Comparison of ENCODE assay signal across 1 cellular context in genomic region chr22:17477401-17477833, GRCh38.
TF ChIP-seq lines count a peak whose summit lies in the region.

No MANE protein-coding gene starts in this region.

TF ChIP-seq in HEK293, 187 proteins besides CTCF, POLR2A, EP300 and RAD21 (continued from another document and continues in another):
- no peak for TF ChIP-seq ZNF280C (tag by site-specific recombination; IDR thresholded peaks at IDR 0.05)
- no peak for TF ChIP-seq ZNF394 (tag by site-specific recombination; IDR thresholded peaks at IDR 0.05; ENCODE audit: borderline replicate concordance)
- TF ChIP-seq ZBTB49 (tag by site-specific recombination; IDR thresholded peaks at IDR 0.05; ENCODE audit: low read depth), result no peak
- 0 out of 2 replicates have a peak, but pooled peaks have one; percentile 52 for TF ChIP-seq TRIM28 (IDR thresholded peaks at IDR 0.05; ENCODE audit: borderline replicate concordance, low read length)
- TF ChIP-seq ZBTB17 (tag by site-specific recombination; IDR thresholded peaks at IDR 0.05), result peak; percentile 86
- TF ChIP-seq ZNF423 (tag by site-specific recombination; IDR thresholded peaks at IDR 0.05), result no peak
- peak; percentile 47; the same call in 1 of the 2 replicates for TF ChIP-seq ATF2 (tag by site-specific recombination; IDR thresholded peaks at IDR 0.05; ENCODE audit: low read depth)
- TF ChIP-seq ZNF660 (tag by site-specific recombination; IDR thresholded peaks at IDR 0.05), result peak; percentile 93
- peak; percentile 20; the same call in 1 of the 2 replicates for TF ChIP-seq ZNF558 (tag by site-specific recombination; IDR thresholded peaks at IDR 0.05)
- TF ChIP-seq ZNF404 (tag by site-specific recombination; IDR thresholded peaks at IDR 0.05), result no peak
- TF ChIP-seq ZNF843 (tag by site-specific recombination; IDR thresholded peaks at IDR 0.05), result no peak
- no peak for TF ChIP-seq ZNF148 (tag by site-specific recombination; IDR thresholded peaks at IDR 0.05; ENCODE audit: borderline replicate concordance)
- TF ChIP-seq EGR2 (tag by site-specific recombination; IDR thresholded peaks at IDR 0.05; ENCODE audit: low read depth), result no peak
- TF ChIP-seq ZNF704 (tag by site-specific recombination; IDR thresholded peaks at IDR 0.05), result no peak
- TF ChIP-seq PRDM4 (tag by site-specific recombination; IDR thresholded peaks at IDR 0.05), result no peak
- no peak for TF ChIP-seq YY2 (tag by site-specific recombination; IDR thresholded peaks at IDR 0.05)
- peak; percentile 25 for TF ChIP-seq ZBTB20 (tag by site-specific recombination; IDR thresholded peaks at IDR 0.05)
- no peak for TF ChIP-seq ZNF426 (tag by site-specific recombination; IDR thresholded peaks at IDR 0.05)
- no peak for TF ChIP-seq ZNF19 (tag by site-specific recombination; IDR thresholded peaks at IDR 0.05; ENCODE audit: low read depth)
- no peak for TF ChIP-seq SALL2 (tag by site-specific recombination; IDR thresholded peaks at IDR 0.05; ENCODE audit: borderline replicate concordance)
- no peak for TF ChIP-seq ZIC2 (tag by site-specific recombination; IDR thresholded peaks at IDR 0.05)
- TF ChIP-seq ZFP69B (tag by site-specific recombination; IDR thresholded peaks at IDR 0.05), result no peak; the same call in 1 of the 2 replicates
- TF ChIP-seq ZNF26 (tag by site-specific recombination; IDR thresholded peaks at IDR 0.05), result no peak
- peak; percentile 83 for TF ChIP-seq SP7 (tag by site-specific recombination; IDR thresholded peaks at IDR 0.05)
- TF ChIP-seq ZNF623 (tag by site-specific recombination; IDR thresholded peaks at IDR 0.05), result no peak
- TF ChIP-seq ZNF335 (tag by site-specific recombination; conservative IDR thresholded peaks at IDR 0.05), result peak; percentile 49
- peak; percentile 88 for TF ChIP-seq ZBTB21 (tag by site-specific recombination; IDR thresholded peaks at IDR 0.05)
- TF ChIP-seq ZNF366 (tag by site-specific recombination; conservative IDR thresholded peaks at IDR 0.05), result peak; percentile 90
- TF ChIP-seq PRDM10 (tag by site-specific recombination; IDR thresholded peaks at IDR 0.05), result peak; percentile 60
- TF ChIP-seq BCL11B (tag by site-specific recombination; IDR thresholded peaks at IDR 0.05; ENCODE audit: low read depth), result no peak
- TF ChIP-seq ZNF501 (tag by site-specific recombination; IDR thresholded peaks at IDR 0.05), result no peak
- no peak for TF ChIP-seq ZNF692 (tag by site-specific recombination; IDR thresholded peaks at IDR 0.05)
- no peak for TF ChIP-seq ZNF416 (tag by site-specific recombination; IDR thresholded peaks at IDR 0.05)
- no peak for TF ChIP-seq ZNF639 (tag by site-specific recombination; IDR thresholded peaks at IDR 0.05)
- no peak for TF ChIP-seq ZNF645 (tag by site-specific recombination; IDR thresholded peaks at IDR 0.05)
